10 cellular contexts compared by ENCODE assay signal in genomic region chr3:71048948-71049347, GRCh38.
DNase-seq lines count a peak whose midpoint lies in the region; ATAC-seq and TF ChIP-seq lines count a peak whose summit lies in the region.
"Had no signal": no experiment of that assay in that cellular context is flagged by ENCODE, and none has a peak within 500 bp of the region (broad histone marks: within the 10 kb centered on the region; RNA-seq: fewer than 3 reads in every experiment).

No MANE protein-coding gene starts in this region.

- no peak for TF ChIP-seq EP300 in esophagus muscularis mucosa (IDR thresholded peaks at IDR 0.05)

- DNase-seq in CD4-positive, CD25-positive, alpha-beta regulatory T cell, result no peak
- peak; percentile 72 for DNase-seq in NCI-H69 (lab: John Stamatoyannopoulos, UW)
- DNase-seq in esophagus muscularis mucosa (ENCODE audit: extremely low spot score), result peak; percentile 85
- no peak for DNase-seq in naive thymus-derived CD4-positive, alpha-beta T cell
- DNase-seq in effector memory CD8-positive, alpha-beta T cell, result no peak
- DNase-seq in lower leg skin (ENCODE audit: low spot score in 2 of 2), result no peak
- no peak for DNase-seq in effector CD8-positive, alpha-beta T cell (lab: John Stamatoyannopoulos, UW)
- DNase-seq: islet precursor cell; stimulated activated CD4-positive, alpha-beta T cell treated with anti-CD3 and anti-CD28 coated beads, Interleukin-4, amount 100 ng/mL, for 4 hours had no signal

- H3K27ac ChIP-seq in CD4-positive, CD25-positive, alpha-beta regulatory T cell (ENCODE audit: insufficient read depth, low read length, poor library complexity, severe bottlenecking), result peak overlapping the region; percentile 76
- peak overlapping the region; percentile 82 to 98 (median 94) for H3K27ac ChIP-seq in esophagus muscularis mucosa (replicated peaks in 1 of 4)
- peak overlapping the region; percentile 71 for H3K27ac ChIP-seq in naive thymus-derived CD4-positive, alpha-beta T cell (ENCODE audit: low read depth, low read length)

- H3K4me1 ChIP-seq in CD4-positive, CD25-positive, alpha-beta regulatory T cell (ENCODE audit: control insufficient read depth, insufficient read depth, low read length, poor library complexity, severe bottlenecking), result peaks cover 71% of the 10 kb centered on the region
- H3K4me1 ChIP-seq in esophagus muscularis mucosa, result peaks cover 84 to 100% (median 99%) of the 10 kb centered on the region in 4 donors
- peaks cover 18 to 93% of the 10 kb centered on the region in 2 donors for H3K4me1 ChIP-seq in naive thymus-derived CD4-positive, alpha-beta T cell (ENCODE audit: control insufficient read depth in 2 of 2, insufficient read depth in 2 of 2, low read length in 2 of 2)

- POLR2A ChIA-PET in naive thymus-derived CD4-positive, alpha-beta T cell (lab: Charles Lee), result interaction anchor here (3.1 kb wide), 1 partner anchor 13 kb away, joined by 16 read pairs; no protein-coding TSS in a partner anchor

- no peaks in the 10 kb centered on the region for H3K9me3 ChIP-seq in CD4-positive, CD25-positive, alpha-beta regulatory T cell (ENCODE audit: control insufficient read depth in 2 of 2, low read length in 2 of 2)
- H3K9me3 ChIP-seq in esophagus muscularis mucosa, result no peaks in the 10 kb centered on the region
- H3K9me3 ChIP-seq in naive thymus-derived CD4-positive, alpha-beta T cell (ENCODE audit: control insufficient read depth in 2 of 3, low read length in 3 of 3), result no peaks in the 10 kb centered on the region

- intact Hi-C loops in esophagus muscularis mucosa (cut with DNase I), result no loop called here
- intact Hi-C loops in naive thymus-derived CD4-positive, alpha-beta T cell (cut with micrococcal nuclease), result loop anchor here in 1 of 2 donors (2.0 kb wide), 1 partner anchor 16 kb away; no protein-coding TSS in a partner anchor
- intact Hi-C loops in lower leg skin (cut with DNase I; ENCODE audit: low total_unique reads), result no loop called here

- TF ChIP-seq CTCF in esophagus muscularis mucosa (IDR thresholded peaks at IDR 0.05), result no peak
- TF ChIP-seq CTCF in lower leg skin (IDR thresholded peaks at IDR 0.05), result no peak

- H3K27me3 Mint-ChIP-seq in CD4-positive, CD25-positive, alpha-beta regulatory T cell, result no peaks in the 10 kb centered on the region
- no peaks in the 10 kb centered on the region for H3K27me3 Mint-ChIP-seq in naive thymus-derived CD4-positive, alpha-beta T cell
- no peaks in the 10 kb centered on the region for H3K27me3 Mint-ChIP-seq in effector memory CD8-positive, alpha-beta T cell

- H3K9me3 Mint-ChIP-seq in CD4-positive, CD25-positive, alpha-beta regulatory T cell, result peaks cover 0 to 1% (median 0%) of the 10 kb centered on the region in 7 donors
- H3K9me3 Mint-ChIP-seq in naive thymus-derived CD4-positive, alpha-beta T cell, result no peaks in the 10 kb centered on the region
- no peaks in the 10 kb centered on the region for H3K9me3 Mint-ChIP-seq in effector memory CD8-positive, alpha-beta T cell

- H3K4me3 Mint-ChIP-seq in CD4-positive, CD25-positive, alpha-beta regulatory T cell, result peak overlapping the region; percentile 24 to 83 (median 60)
- H3K4me3 Mint-ChIP-seq in naive thymus-derived CD4-positive, alpha-beta T cell, result peak overlapping the region in 8 of 10 donors; percentile 15 to 83 (median 61)
- no peak overlapping the region for H3K4me3 Mint-ChIP-seq in effector memory CD8-positive, alpha-beta T cell

- H3K27ac Mint-ChIP-seq in CD4-positive, CD25-positive, alpha-beta regulatory T cell, result peak overlapping the region; percentile 93 to 97 (median 96)
- H3K27ac Mint-ChIP-seq in naive thymus-derived CD4-positive, alpha-beta T cell, result peak overlapping the region in 6 of 9 donors; percentile 39 to 99 (median 95)
- H3K27ac Mint-ChIP-seq in effector memory CD8-positive, alpha-beta T cell, result peak overlapping the region in 1 of 2 donors; percentile 85

- peaks cover 78% of the 10 kb centered on the region for H3K36me3 ChIP-seq in CD4-positive, CD25-positive, alpha-beta regulatory T cell (ENCODE audit: control insufficient read depth, insufficient read depth, low read length)
- peaks cover 4 to 54% (median 26%) of the 10 kb centered on the region in 4 donors for H3K36me3 ChIP-seq in esophagus muscularis mucosa
- peaks cover 5 to 65% (median 23%) of the 10 kb centered on the region in 3 experiments for H3K36me3 ChIP-seq in naive thymus-derived CD4-positive, alpha-beta T cell (ENCODE audit: control insufficient read depth in 2 of 3, insufficient read depth in 3 of 3, low read length in 3 of 3)

- no peaks in the 10 kb centered on the region for H3K27me3 ChIP-seq in CD4-positive, CD25-positive, alpha-beta regulatory T cell (ENCODE audit: control insufficient read depth, insufficient read depth, low read length)
- no peaks in the 10 kb centered on the region for H3K27me3 ChIP-seq in esophagus muscularis mucosa
- H3K27me3 ChIP-seq in naive thymus-derived CD4-positive, alpha-beta T cell (ENCODE audit: control insufficient read depth in 2 of 2, insufficient read depth in 2 of 2, low read length in 2 of 2), result no peaks in the 10 kb centered on the region

- WGBS in esophagus muscularis mucosa, result 32% methylated on average over 12 of the region's 12 CpGs
- 74% methylated on average over 12 of the region's 12 CpGs for WGBS in lower leg skin, 2 donors

- peaks cover 85% of the 10 kb centered on the region for H3K36me3 Mint-ChIP-seq in CD4-positive, CD25-positive, alpha-beta regulatory T cell
- H3K36me3 Mint-ChIP-seq in naive thymus-derived CD4-positive, alpha-beta T cell, result peaks cover 17 to 77% (median 56%) of the 10 kb centered on the region in 5 donors
- H3K36me3 Mint-ChIP-seq in effector memory CD8-positive, alpha-beta T cell (ENCODE audit: insufficient read depth), result peaks cover 76% of the 10 kb centered on the region

- CTCF ChIA-PET in naive thymus-derived CD4-positive, alpha-beta T cell (lab: Charles Lee), result no interaction called here

- H3K4me1 Mint-ChIP-seq in CD4-positive, CD25-positive, alpha-beta regulatory T cell, result peaks cover 42 to 100% (median 92%) of the 10 kb centered on the region in 4 donors
- peaks cover 66 to 100% (median 97%) of the 10 kb centered on the region in 7 donors for H3K4me1 Mint-ChIP-seq in naive thymus-derived CD4-positive, alpha-beta T cell
- H3K4me1 Mint-ChIP-seq in effector memory CD8-positive, alpha-beta T cell (ENCODE audit: low read depth in 2 of 2), result peaks cover 36 to 76% of the 10 kb centered on the region in 2 donors

- peak overlapping the region; percentile 19 for H3K4me3 ChIP-seq in CD4-positive, CD25-positive, alpha-beta regulatory T cell (ENCODE audit: low read depth, low read length)
- H3K4me3 ChIP-seq in esophagus muscularis mucosa, result peak overlapping the region in 3 of 4 donors; percentile 12 to 34 (median 27)
- no peak overlapping the region for H3K4me3 ChIP-seq in naive thymus-derived CD4-positive, alpha-beta T cell (ENCODE audit: low read length)
- no peak overlapping the region for H3K4me3 ChIP-seq in lower leg skin (ENCODE audit: low read depth, poor library complexity, severe bottlenecking)

- ATAC-seq in CD4-positive, CD25-positive, alpha-beta regulatory T cell (ENCODE audit: low read depth in 2 of 2), result no peak
- ATAC-seq in naive thymus-derived CD4-positive, alpha-beta T cell, result no peak
- no peak for ATAC-seq in HG03159 (IDR thresholded peaks at IDR 0.05; ENCODE audit: unreplicated experiment)
- ATAC-seq in effector memory CD8-positive, alpha-beta T cell (replicated peaks), result no peak

- no peak for TF ChIP-seq POLR2A in esophagus muscularis mucosa (IDR thresholded peaks at IDR 0.05; ENCODE audit: low read depth)
- TF ChIP-seq POLR2A in lower leg skin (IDR thresholded peaks at IDR 0.05), result no peak

Comparison
In these comparisons a context has a peak if more than half of its experiments do, and no peak if none do; other contexts are left out.
1. DNase-seq: peak in NCI-H69 (single experiment) and esophagus muscularis mucosa (single experiment); none in CD4-positive, CD25-positive, alpha-beta regulatory T cell (0 of 3), naive thymus-derived CD4-positive, alpha-beta T cell (0 of 9), effector memory CD8-positive, alpha-beta T cell (0 of 3), lower leg skin (0 of 2) and effector CD8-positive, alpha-beta T cell (single experiment).
2. H3K4me3 ChIP-seq: peak in CD4-positive, CD25-positive, alpha-beta regulatory T cell (single experiment) and esophagus muscularis mucosa (3 of 4); none in naive thymus-derived CD4-positive, alpha-beta T cell (single experiment) and lower leg skin (single experiment).
3. H3K4me3 Mint-ChIP-seq: peak in CD4-positive, CD25-positive, alpha-beta regulatory T cell (4 of 4) and naive thymus-derived CD4-positive, alpha-beta T cell (8 of 10); none in effector memory CD8-positive, alpha-beta T cell (0 of 2).
4. Peak in every context shown above with its lines, with median percentiles within 50 percentile points of each other: H3K27ac ChIP-seq.